ENCODE assay signal across 8 cellular contexts in genomic region chr19:51593969-51594773, GRCh38. TPM values are rescaled to one million over a fixed set of nuclear protein-coding genes. Genes with fewer than 3 reads are reported as not detected.
DNase-seq lines count a peak whose midpoint lies in the region; ATAC-seq and TF ChIP-seq lines count a peak whose summit lies in the region.

No MANE protein-coding gene starts in this region.

- H4K20me1 ChIP-seq in hepatocyte (ENCODE audit: insufficient read depth, poor library complexity, severe bottlenecking) = no peaks in the 10 kb centered on the region

- peak; percentile 51 for TF ChIP-seq POLR2A in GM18505 (IDR thresholded peaks at IDR 0.05; ENCODE audit: borderline replicate concordance, extremely low read depth, insufficient read depth, insufficient read length)

- no peaks in the 10 kb centered on the region for H3K27me3 ChIP-seq in hepatocyte
- no peaks in the 10 kb centered on the region for H3K27me3 ChIP-seq in rectal smooth muscle tissue (ENCODE audit: control insufficient read depth, insufficient read depth, low read length)
- no peaks in the 10 kb centered on the region for H3K27me3 ChIP-seq in aorta (ENCODE audit: control insufficient read depth in 1 of 2, insufficient read depth in 2 of 2, low read length in 1 of 2)

- 34% methylated on average over 60 of the region's 61 CpGs for WGBS in hepatocyte (ENCODE audit: low lambda C conversion rate, missing lambda C conversion rate)
- 0% methylated on average over 61 of the region's 61 CpGs for WGBS in aorta, 2 donors

- H3K27ac ChIP-seq in hepatocyte (no peak overlapping the region), rectal smooth muscle tissue (ENCODE audit: low read depth, low read length) (no peak overlapping the region), aorta (ENCODE audit: low read depth in 1 of 2, low read length in 2 of 2) (no peak overlapping the region)

- no peaks in the 10 kb centered on the region for H3K79me2 ChIP-seq in hepatocyte

- no peaks in the 10 kb centered on the region for H3K9me2 ChIP-seq in hepatocyte (replicated peaks; ENCODE audit: insufficient read depth)

- H3K9ac ChIP-seq in rectal smooth muscle tissue (ENCODE audit: low read length) = peak overlapping the region; percentile 25

- peak overlapping the region; percentile 78 for H3K4me2 ChIP-seq in hepatocyte

- peak overlapping the region; percentile 57 for H2AFZ ChIP-seq in hepatocyte

- in situ Hi-C loops in astrocyte of the spinal cord (cut with HindIII; ENCODE audit: low sequenced_read_pairs) = no loop called here

- H3K4me3 ChIP-seq in astrocyte of the spinal cord (ENCODE audit: low read depth, low read length) (peak overlapping the region; percentile 89), hepatocyte (peak overlapping the region; percentile 27), rectal smooth muscle tissue (ENCODE audit: low read length) (peak overlapping the region; percentile 77), aorta (ENCODE audit: low read length in 2 of 2) (peak overlapping the region; percentile 21 to 35)

- peak; percentile 92 for ATAC-seq in GM18505 (IDR thresholded peaks at IDR 0.05; ENCODE audit: unreplicated experiment)
- peak; percentile 96 for ATAC-seq in HG02970 (IDR thresholded peaks at IDR 0.05; ENCODE audit: low FRiP score, unreplicated experiment)
- peak; percentile 99 for ATAC-seq in aorta (ENCODE audit: low FRiP score)

- peak; percentile 95 to 99 for DNase-seq in NCI-H1930 (lab: John Stamatoyannopoulos, UW)
- peak; percentile 94 for DNase-seq in T1000 (lab: John Stamatoyannopoulos, UW)
- DNase-seq in astrocyte of the spinal cord (ENCODE audit: low read depth, low spot score) = peak; percentile 98
- DNase-seq in hepatocyte (ENCODE audit: low spot score) = peak; percentile 94
- peak; percentile 99 to 100 for DNase-seq in aorta

- no peaks in the 10 kb centered on the region for H3K4me1 ChIP-seq in hepatocyte (ENCODE audit: insufficient read depth)
- H3K4me1 ChIP-seq in rectal smooth muscle tissue (ENCODE audit: control insufficient read depth, insufficient read depth, low read length) = no peaks in the 10 kb centered on the region
- peaks cover 0 to 4% of the 10 kb centered on the region in 2 donors for H3K4me1 ChIP-seq in aorta (ENCODE audit: control insufficient read depth in 1 of 2, insufficient read depth in 2 of 2, low read length in 2 of 2)

- no peaks in the 10 kb centered on the region for H3K36me3 ChIP-seq in hepatocyte (replicated peaks; ENCODE audit: insufficient read depth, low read depth)
- H3K36me3 ChIP-seq in rectal smooth muscle tissue (ENCODE audit: control insufficient read depth, insufficient read depth, low read length) = no peaks in the 10 kb centered on the region
- H3K36me3 ChIP-seq in aorta (ENCODE audit: control insufficient read depth in 1 of 2, insufficient read depth in 2 of 2, low read length in 1 of 2) = no peaks in the 10 kb centered on the region

- no peaks in the 10 kb centered on the region for H3K9me3 ChIP-seq in hepatocyte (ENCODE audit: low read depth)
- no peaks in the 10 kb centered on the region for H3K9me3 ChIP-seq in aorta (ENCODE audit: control insufficient read depth, low read length)

- intact Hi-C loops in aorta (cut with DNase I) = loop anchor here (1.0 to 10.0 kb wide), 3 partner anchors 21 to 486 kb away; partner anchors contain the start of genes C19orf84 (in 1 of the 2) and CTU1 (in 1 of the 2)

- TF ChIP-seq CTCF in astrocyte of the spinal cord (IDR thresholded peaks at IDR 0.05; ENCODE audit: low read depth, low read length) (no peak), hepatocyte (IDR thresholded peaks at IDR 0.05; ENCODE audit: poor library complexity) (no peak)

RNA-seq across cellular contexts. Expression of gene ZNF175, which starts 23.1 kb away (rescaled TPM):
- total RNA-seq in hepatocyte = 3.9 and 4.1 TPM in 2 replicates
- polyA plus RNA-seq in hepatocyte = 0.67 and 1.1 TPM in 2 replicates
- 10 to 100 TPM; 15.1 to 16.6 TPM for total RNA-seq in aorta
- polyA plus RNA-seq in aorta = 1 to 10 TPM; 1.8 to 3.1 TPM

RNA-seq across cellular contexts. Expression of gene SIGLEC5, which starts 36.0 kb away (rescaled TPM):
- not detected in 2 replicates for total RNA-seq in hepatocyte
- not detected in 2 replicates for polyA plus RNA-seq in hepatocyte
- 1 to 10 TPM in 1 of 2 donors, under 1 TPM in 1; 0.58 to 2.0 TPM for total RNA-seq in aorta
- polyA plus RNA-seq in aorta = not detected

RNA-seq across cellular contexts. Expression of gene SIGLEC14, which starts 52.5 kb away (rescaled TPM):
- 0.13 TPM in 1 of 2 replicates, not detected in the other for total RNA-seq in hepatocyte
- polyA plus RNA-seq in hepatocyte = 0.15 and 0.47 TPM in 2 replicates
- total RNA-seq in aorta = 1 to 10 TPM; 4.2 to 5.0 TPM
- under 1 TPM; 0.20 to 0.38 TPM for polyA plus RNA-seq in aorta

Comparison
In these comparisons a context has a peak if more than half of its experiments do, and no peak if none do; other contexts are left out.
1. H3K4me3 ChIP-seq: peak in every context shown above with its lines; median percentile 89 in astrocyte of the spinal cord; 77 in rectal smooth muscle tissue; 28 in aorta; 27 in hepatocyte.